In genomic region chr1:224850446-224850845, GRCh38 we compare ENCODE assay signal across 8 cellular contexts.
"Had no signal": no experiment of that assay in that cellular context is flagged by ENCODE, and none has a peak within 500 bp of the region (broad histone marks: within the 10 kb centered on the region; RNA-seq: fewer than 3 reads in every experiment).

No MANE protein-coding gene starts in this region.

- H3K27ac ChIP-seq: GM23248 had no signal

- DNase-seq: GM23248, GOT3, H9, HCEC 1CT, IMR-90 had no signal

- H3K4me3 Mint-ChIP-seq: H9 had no signal

- FAIRE-seq: H54, HTR-8/SVneo, K562 had no signal

- H3K9ac ChIP-seq: GM23248 had no signal

- H3K27ac Mint-ChIP-seq: H9 had no signal

- H2AFZ ChIP-seq: GM23248 had no signal

- H3K4me3 ChIP-seq: GM23248, K562 had no signal
